In the genomic region with DNA sequence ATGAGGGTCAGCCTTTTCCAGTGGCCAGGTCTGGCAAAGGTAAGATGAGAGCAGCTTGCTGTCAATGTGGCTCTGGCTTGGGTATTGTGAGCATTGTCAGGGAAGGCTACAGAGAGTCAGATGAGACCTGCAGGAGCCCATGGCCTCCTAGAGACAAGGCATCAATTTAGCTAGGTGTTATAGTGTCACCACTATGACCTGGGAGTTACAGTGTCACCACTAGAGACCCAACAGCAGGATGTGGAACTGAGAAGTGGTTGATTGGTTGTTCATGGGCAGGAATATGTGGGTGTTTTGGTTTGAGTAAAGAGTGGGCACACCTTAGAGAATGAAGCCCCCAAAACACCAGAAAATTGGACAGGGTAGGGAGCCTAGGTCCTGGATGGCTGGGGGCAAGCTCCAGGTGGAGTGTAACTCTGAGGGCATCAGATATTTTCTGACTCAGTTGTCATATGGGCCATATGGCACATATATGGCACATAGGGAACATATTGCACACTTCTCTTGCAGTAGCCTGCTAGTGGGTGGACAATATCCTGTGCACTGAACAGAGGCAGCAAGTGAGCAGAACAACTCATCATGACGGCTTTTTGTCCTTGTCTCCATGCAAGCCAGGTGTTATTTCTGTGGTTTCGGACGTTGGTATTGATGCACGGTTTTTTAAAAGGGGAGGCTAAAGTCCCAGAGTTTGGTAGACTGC, we compare ENCODE assay signal across 23 cellular contexts. TPM values are rescaled to one million over a fixed set of nuclear protein-coding genes. Genes with fewer than 3 reads are reported as not detected.
DNase-seq lines count a peak whose midpoint lies in the region; ATAC-seq and TF ChIP-seq lines count a peak whose summit lies in the region.
"Had no signal": no experiment of that assay in that cellular context is flagged by ENCODE, and none has a peak within 500 bp of the region (broad histone marks: within the 10 kb centered on the region; RNA-seq: fewer than 3 reads in every experiment).

No MANE protein-coding gene starts in this region.

- TF ChIP-seq POLR2A in ovary (IDR thresholded peaks at IDR 0.05), result no peak

- H3K79me2 ChIP-seq in OCI-LY7 (ENCODE audit: insufficient read depth, low read depth, low read length), result peaks cover 21% of the 10 kb centered on the region

- H3K27ac ChIP-seq in OCI-LY7 (ENCODE audit: low read depth, low read length, poor library complexity, severe bottlenecking) (no peak overlapping the region), endodermal cell (ENCODE audit: low read depth, low read length) (no peak overlapping the region), ovary (no peak overlapping the region)
- H3K27ac ChIP-seq: epithelial cell of prostate had no signal

- POLR2A ChIA-PET in OCI-LY7 (lab: Charles Lee), result interaction anchor here (0.6 to 2.6 kb wide), 2 partner anchors 20 to 164 kb away, joined by 3 to 6 read pairs; no protein-coding TSS in a partner anchor

- no peak for DNase-seq in activated naive CD4-positive, alpha-beta T cell treated with anti-CD3 and anti-CD28 coated beads, Interleukin-2, amount 50 U/mL, for 72 hours (ENCODE audit: low spot score in 2 of 2)
- DNase-seq in activated naive CD4-positive, alpha-beta T cell treated with Interleukin-2 at 50 U/mL for 16 hours, result no peak
- DNase-seq in OCI-LY7 (ENCODE audit: low spot score), result peak; percentile 43
- peak; percentile 9 for DNase-seq in endodermal cell
- no peak for DNase-seq in stimulated activated naive CD8-positive, alpha-beta T cell treated with anti-CD3 and anti-CD28 coated beads, Interleukin-15, amount 100 ng/mL, for 72 hours
- DNase-seq in GM19238 (ENCODE audit: insufficient read length, low spot score), result no peak
- no peak for DNase-seq in ovary
- no peak for DNase-seq in dermis blood vessel endothelial cell
- DNase-seq: Calu3; gastrocnemius medialis; HCEC 1CT; Kasumi-1; NCI-H1105; NCI-H774; Peyer's patch; sigmoid colon; stimulated activated CD4-positive, alpha-beta T cell treated with anti-CD3 and anti-CD28 coated beads, Interleukin-1b, Interleukin-23, amount 100 ng/mL, for 48 hours; substantia nigra; T1000 had no signal

- H3K4me1 ChIP-seq in OCI-LY7 (ENCODE audit: insufficient read depth, low read length, poor library complexity, severe bottlenecking) (peaks cover 70% of the 10 kb centered on the region), endodermal cell (ENCODE audit: control insufficient read depth, insufficient read depth, low read length) (no peaks in the 10 kb centered on the region), ovary (ENCODE audit: insufficient read depth) (no peaks in the 10 kb centered on the region)
- H3K4me1 ChIP-seq: sigmoid colon had no signal

- H3K27me3 ChIP-seq in endodermal cell (ENCODE audit: control insufficient read depth, insufficient read depth, low read length, poor library complexity, severe bottlenecking) (peaks cover 21% of the 10 kb centered on the region), ovary (no peaks in the 10 kb centered on the region)
- H3K27me3 ChIP-seq: Peyer's patch had no signal

- no peak overlapping the region for H3K9ac ChIP-seq in endodermal cell (ENCODE audit: extremely low read depth, low read length, poor library complexity, severe bottlenecking)

- peak overlapping the region; percentile 91 to 99 for H3K27ac Mint-ChIP-seq in activated naive CD4-positive, alpha-beta T cell treated with anti-CD3 and anti-CD28 coated beads, Interleukin-2, amount 50 U/mL, for 72 hours
- no peak overlapping the region for H3K27ac Mint-ChIP-seq in endodermal cell
- peak overlapping the region in 1 of 2 donors; percentile 96 for H3K27ac Mint-ChIP-seq in stimulated activated naive CD8-positive, alpha-beta T cell treated with anti-CD3 and anti-CD28 coated beads, Interleukin-15, amount 100 ng/mL, for 72 hours

- no peaks in the 10 kb centered on the region for H3K9me2 ChIP-seq in OCI-LY7 (ENCODE audit: insufficient read depth, low read length)

- peaks cover 30 to 34% of the 10 kb centered on the region in 2 donors for H3K9me3 Mint-ChIP-seq in activated naive CD4-positive, alpha-beta T cell treated with anti-CD3 and anti-CD28 coated beads, Interleukin-2, amount 50 U/mL, for 72 hours
- H3K9me3 Mint-ChIP-seq in endodermal cell, result peaks cover 6% of the 10 kb centered on the region
- peaks cover 14 to 30% of the 10 kb centered on the region in 2 donors for H3K9me3 Mint-ChIP-seq in stimulated activated naive CD8-positive, alpha-beta T cell treated with anti-CD3 and anti-CD28 coated beads, Interleukin-15, amount 100 ng/mL, for 72 hours

- peaks cover 3% of the 10 kb centered on the region for H3K4me1 Mint-ChIP-seq in endodermal cell
- H3K4me1 Mint-ChIP-seq in stimulated activated naive CD8-positive, alpha-beta T cell treated with anti-CD3 and anti-CD28 coated beads, Interleukin-15, amount 100 ng/mL, for 72 hours, result peaks cover 60% of the 10 kb centered on the region

- intact Hi-C loops in OCI-LY7 (cut with micrococcal nuclease; ENCODE audit: unreplicated experiment) (no loop called here), ovary (cut with DNase I) (no loop called here)

- H4K20me1 ChIP-seq in OCI-LY7 (ENCODE audit: insufficient read depth, low read length), result no peaks in the 10 kb centered on the region

- 83 to 91% methylated on average over 4 of the region's 4 CpGs for WGBS in endodermal cell (ENCODE audit: insufficient coverage in 1 of 2, insufficient read length in 1 of 2), 2 experiments
- 74 to 78% (median 76%) methylated on average over 4 of the region's 4 CpGs for WGBS in ovary, 3 donors

- BruUV-seq in OCI-LY7 (replicated peaks; lab: Mats Ljungman, UMichigan), result no TSS peak

- peaks cover 41% of the 10 kb centered on the region for H3K27me3 Mint-ChIP-seq in endodermal cell (ENCODE audit: insufficient read depth)
- H3K27me3 Mint-ChIP-seq in stimulated activated naive CD8-positive, alpha-beta T cell treated with anti-CD3 and anti-CD28 coated beads, Interleukin-15, amount 100 ng/mL, for 72 hours, result peaks cover 16% of the 10 kb centered on the region

- TF ChIP-seq CTCF in OCI-LY7 (conservative IDR thresholded peaks at IDR 0.05; ENCODE audit: low read length) (no peak), endodermal cell (conservative IDR thresholded peaks at IDR 0.05) (no peak), ovary (IDR thresholded peaks at IDR 0.05) (no peak)

- H3K36me3 Mint-ChIP-seq in activated naive CD4-positive, alpha-beta T cell treated with anti-CD3 and anti-CD28 coated beads, Interleukin-2, amount 50 U/mL, for 72 hours, result peaks cover 40 to 46% of the 10 kb centered on the region in 2 donors
- no peaks in the 10 kb centered on the region for H3K36me3 Mint-ChIP-seq in endodermal cell (ENCODE audit: low read depth)

- peak overlapping the region; percentile 12; the same call in 1 of the 2 replicates for H2AFZ ChIP-seq in OCI-LY7 (ENCODE audit: low read length)

- H3K4me3 Mint-ChIP-seq in endodermal cell, result no peak overlapping the region
- peak overlapping the region; percentile 13 to 94 for H3K4me3 Mint-ChIP-seq in stimulated activated naive CD8-positive, alpha-beta T cell treated with anti-CD3 and anti-CD28 coated beads, Interleukin-15, amount 100 ng/mL, for 72 hours

- CTCF ChIA-PET in OCI-LY7 (lab: Charles Lee; ENCODE audit: unreplicated experiment), result no interaction called here

- peak; percentile 27 to 38 for ATAC-seq in activated naive CD4-positive, alpha-beta T cell treated with anti-CD3 and anti-CD28 coated beads, Interleukin-2, amount 50 U/mL, for 72 hours
- ATAC-seq in stimulated activated naive CD8-positive, alpha-beta T cell treated with anti-CD3 and anti-CD28 coated beads, Interleukin-15, amount 100 ng/mL, for 72 hours, result peak; percentile 64
- ATAC-seq: gastrocnemius medialis, left lobe of liver, SK-N-SH treated with all-trans-retinoic acid at 6 μM for 48 hours had no signal

- H3K4me2 ChIP-seq in OCI-LY7 (ENCODE audit: low read length), result peak overlapping the region; percentile 88

- no peak for TF ChIP-seq EP300 in ovary (IDR thresholded peaks at IDR 0.05)

- H3K9me3 ChIP-seq in OCI-LY7 (ENCODE audit: low read length) (peaks cover 8% of the 10 kb centered on the region; the same call in 1 of the 2 replicates), endodermal cell (ENCODE audit: control insufficient read depth, low read length) (no peaks in the 10 kb centered on the region), ovary (no peaks in the 10 kb centered on the region)
- H3K9me3 ChIP-seq: gastrocnemius medialis had no signal

- H3K36me3 ChIP-seq in OCI-LY7 (ENCODE audit: insufficient read depth, low read length) (no peaks in the 10 kb centered on the region), endodermal cell (ENCODE audit: control insufficient read depth, insufficient read depth, low read length) (no peaks in the 10 kb centered on the region), ovary (no peaks in the 10 kb centered on the region)
- H3K36me3 ChIP-seq: gastrocnemius medialis, Peyer's patch, sigmoid colon had no signal

- H3K4me3 ChIP-seq in OCI-LY7 (ENCODE audit: low read depth, low read length, poor library complexity, severe bottlenecking) (peak overlapping the region; percentile 16), endodermal cell (ENCODE audit: low read length) (no peak overlapping the region), ovary (no peak overlapping the region)
- H3K4me3 ChIP-seq: gastrocnemius medialis, Peyer's patch, sigmoid colon had no signal

RNA-seq across cellular contexts. Expression of a gene that starts 46.3 kb away (rescaled TPM):
- total RNA-seq in activated naive CD4-positive, alpha-beta T cell treated with anti-CD3 and anti-CD28 coated beads, Interleukin-2, amount 50 U/mL, for 72 hours, result 10 to 100 TPM; 24.7 to 40.7 TPM
- total RNA-seq in OCI-LY7 (2014; rRNA removed; shearing (Covaris generic)), result 25.9 and 40.8 TPM in 2 replicates
- 52.5 and 56.0 TPM in 2 replicates for total RNA-seq in OCI-LY7 (2022)
- under 1 TPM; 0.44 to 0.51 TPM for total RNA-seq in endodermal cell
- polyA plus RNA-seq in endodermal cell (2013, experiment 1 of 2), result 0.14 TPM
- polyA plus RNA-seq in endodermal cell (2013, experiment 2 of 2), result not detected
- total RNA-seq in ovary, result 1 to 10 TPM in 3 of 7 donors, under 1 TPM in 2, not detected in 2; 0.25 to 1.8 (median 1.1) TPM
- 10 to 100 TPM in 1 of 2 donors, 1 to 10 TPM in 1; 3.0 to 11.4 TPM for polyA plus RNA-seq in ovary
- total RNA-seq in dermis blood vessel endothelial cell, result 3.2 and 9.4 TPM in 2 replicates
- total RNA-seq: Calu3, HT-29 had no signal

Comparison
In these comparisons a context has a peak if more than half of its experiments do, and no peak if none do; other contexts are left out.
1. DNase-seq: peak in OCI-LY7 (single experiment) and endodermal cell (single experiment); none in activated naive CD4-positive, alpha-beta T cell treated with anti-CD3 and anti-CD28 coated beads, Interleukin-2, amount 50 U/mL, for 72 hours (0 of 2), activated naive CD4-positive, alpha-beta T cell treated with Interleukin-2 at 50 U/mL for 16 hours (single experiment), stimulated activated naive CD8-positive, alpha-beta T cell treated with anti-CD3 and anti-CD28 coated beads, Interleukin-15, amount 100 ng/mL, for 72 hours (0 of 2), GM19238 (single experiment), ovary (0 of 5) and dermis blood vessel endothelial cell (single experiment).